ENCODE assay signal across 13 cellular contexts in genomic region chr9:138100711-138101349, GRCh38.
DNase-seq lines count a peak whose midpoint lies in the region; ATAC-seq and TF ChIP-seq lines count a peak whose summit lies in the region.
"Had no signal": no experiment of that assay in that cellular context is flagged by ENCODE, and none has a peak within 500 bp of the region (broad histone marks: within the 10 kb centered on the region; RNA-seq: fewer than 3 reads in every experiment).

No MANE protein-coding gene starts in this region.

- intact Hi-C loops in activated CD8-positive, alpha-beta T cell treated with anti-CD3 and anti-CD28 coated beads for 36 hours (cut with micrococcal nuclease) = no loop called here
- intact Hi-C loops in PC-3 (cut with micrococcal nuclease) (no loop called here), mucosa of descending colon (cut with DNase I, micrococcal nuclease) (no loop called here)

- H3K79me2 ChIP-seq in Karpas-422 (ENCODE audit: low read length) (no peaks in the 10 kb centered on the region), PC-3 (ENCODE audit: low read length) (no peaks in the 10 kb centered on the region)

- no peak overlapping the region for H3K27ac Mint-ChIP-seq in activated CD8-positive, alpha-beta T cell treated with anti-CD3 and anti-CD28 coated beads for 36 hours
- no peak overlapping the region for H3K27ac Mint-ChIP-seq in activated CD8-positive, alpha-beta T cell treated with anti-CD3 and anti-CD28 coated beads, Interleukin-2, amount 10 ng/mL, durations not matched to agents 7 days and 5 days
- H3K27ac Mint-ChIP-seq in progenitor cell of endocrine pancreas = no peak overlapping the region

- H3K4me2 ChIP-seq in Karpas-422 (ENCODE audit: low read depth, low read length, poor library complexity, severe bottlenecking) (no peak overlapping the region), PC-3 (ENCODE audit: low read length) (no peak overlapping the region)

- POLR2A ChIA-PET in activated CD8-positive, alpha-beta T cell treated with anti-CD3 and anti-CD28 coated beads for 36 hours (lab: Charles Lee) = no interaction called here
- POLR2A ChIA-PET in activated CD8-positive, alpha-beta T cell treated with anti-CD3 and anti-CD28 coated beads, Interleukin-2, amount 10 ng/mL, durations not matched to agents 7 days and 5 days (lab: Charles Lee) = no interaction called here
- POLR2A ChIA-PET in PC-3 (lab: Charles Lee; ENCODE audit: unreplicated experiment) = no interaction called here

- H3K4me3 Mint-ChIP-seq in activated CD8-positive, alpha-beta T cell treated with anti-CD3 and anti-CD28 coated beads for 36 hours = no peak overlapping the region
- H3K4me3 Mint-ChIP-seq in activated CD8-positive, alpha-beta T cell treated with anti-CD3 and anti-CD28 coated beads, Interleukin-2, amount 10 ng/mL, durations not matched to agents 7 days and 5 days = no peak overlapping the region
- no peak overlapping the region for H3K4me3 Mint-ChIP-seq in progenitor cell of endocrine pancreas (ENCODE audit: low read depth)
- H3K4me3 Mint-ChIP-seq: neural crest cell had no signal

- BruUV-seq in PC-3 (replicated peaks; lab: Mats Ljungman, UMichigan) = no TSS peak

- H2AFZ ChIP-seq in Karpas-422 (ENCODE audit: low read length) (no peak overlapping the region), PC-3 (ENCODE audit: low read length) (no peak overlapping the region)
- H2AFZ ChIP-seq: GM23248 had no signal

- H3F3A ChIP-seq in PC-3 (ENCODE audit: low read length, unreplicated experiment) = no peaks in the 10 kb centered on the region

- no peak overlapping the region for H3K27ac ChIP-seq in Karpas-422 (ENCODE audit: low read length)
- no peak overlapping the region for H3K27ac ChIP-seq in coronary artery
- no peak overlapping the region for H3K27ac ChIP-seq in PC-3 (ENCODE audit: low read length)
- H3K27ac ChIP-seq: GM23248, uterus had no signal

- H3K4me1 ChIP-seq in Karpas-422 (ENCODE audit: low read length) (no peaks in the 10 kb centered on the region), PC-3 (ENCODE audit: insufficient read depth, low read length) (no peaks in the 10 kb centered on the region), mucosa of descending colon (ENCODE audit: low read depth) (no peaks in the 10 kb centered on the region)
- H3K4me1 ChIP-seq: uterus had no signal

- no peak for ATAC-seq in activated CD8-positive, alpha-beta T cell treated with anti-CD3 and anti-CD28 coated beads for 36 hours
- no peak for ATAC-seq in activated CD8-positive, alpha-beta T cell treated with anti-CD3 and anti-CD28 coated beads, Interleukin-2, amount 10 ng/mL, durations not matched to agents 7 days and 5 days
- ATAC-seq in PC-3 (no peak), mucosa of descending colon (no peak), HG02642 (IDR thresholded peaks at IDR 0.05; ENCODE audit: poor library complexity, unreplicated experiment) (no peak)

- TF ChIP-seq CTCF in activated CD8-positive, alpha-beta T cell treated with anti-CD3 and anti-CD28 coated beads for 36 hours (IDR thresholded peaks at IDR 0.05) = peak; percentile 36
- TF ChIP-seq CTCF in coronary artery (IDR thresholded peaks at IDR 0.05) (no peak), progenitor cell of endocrine pancreas (IDR thresholded peaks at IDR 0.05; ENCODE audit: unreplicated experiment) (peak; percentile 32), PC-3 (conservative IDR thresholded peaks at IDR 0.05; ENCODE audit: low read depth, low read length) (no peak), mucosa of descending colon (IDR thresholded peaks at IDR 0.05) (no peak)

- H4K20me1 ChIP-seq in Karpas-422 (ENCODE audit: insufficient read depth, low read depth, low read length) (no peaks in the 10 kb centered on the region), PC-3 (ENCODE audit: low read length) (no peaks in the 10 kb centered on the region)

- peak; percentile 26 for DNase-seq in activated CD8-positive, alpha-beta T cell treated with anti-CD3 and anti-CD28 coated beads for 36 hours
- no peak for DNase-seq in activated CD8-positive, alpha-beta T cell treated with anti-CD3 and anti-CD28 coated beads, Interleukin-2, amount 10 ng/mL, durations not matched to agents 7 days and 5 days
- peak; percentile 52 for DNase-seq in Karpas-422
- DNase-seq in coronary artery (ENCODE audit: low spot score) = peak; percentile 46
- DNase-seq in progenitor cell of endocrine pancreas (ENCODE audit: low spot score, unreplicated experiment) = no peak
- no peak for DNase-seq in PC-3
- DNase-seq in mucosa of descending colon = no peak
- DNase-seq: activated gamma-delta T cell treated with Interleukin-2 at 50 U/mL for 16 hours, GM23248, small intestine had no signal

- H3K9me3 Mint-ChIP-seq in activated CD8-positive, alpha-beta T cell treated with anti-CD3 and anti-CD28 coated beads for 36 hours = no peaks in the 10 kb centered on the region
- H3K9me3 Mint-ChIP-seq in activated CD8-positive, alpha-beta T cell treated with anti-CD3 and anti-CD28 coated beads, Interleukin-2, amount 10 ng/mL, durations not matched to agents 7 days and 5 days (ENCODE audit: insufficient read depth) = no peaks in the 10 kb centered on the region
- no peaks in the 10 kb centered on the region for H3K9me3 Mint-ChIP-seq in progenitor cell of endocrine pancreas (ENCODE audit: low read depth)

- no peak overlapping the region for H3K9ac ChIP-seq in Karpas-422 (ENCODE audit: low read length)
- no peak overlapping the region for H3K9ac ChIP-seq in PC-3 (ENCODE audit: low read length)
- H3K9ac ChIP-seq: GM23248 had no signal

- H3K36me3 Mint-ChIP-seq in activated CD8-positive, alpha-beta T cell treated with anti-CD3 and anti-CD28 coated beads for 36 hours (ENCODE audit: low read depth) = no peaks in the 10 kb centered on the region
- H3K36me3 Mint-ChIP-seq in activated CD8-positive, alpha-beta T cell treated with anti-CD3 and anti-CD28 coated beads, Interleukin-2, amount 10 ng/mL, durations not matched to agents 7 days and 5 days (ENCODE audit: low read depth) = no peaks in the 10 kb centered on the region
- no peaks in the 10 kb centered on the region for H3K36me3 Mint-ChIP-seq in progenitor cell of endocrine pancreas (ENCODE audit: insufficient read depth)

- H3K27me3 ChIP-seq in Karpas-422 (ENCODE audit: low read length) = no peaks in the 10 kb centered on the region
- 0 out of 2 replicates have a peak, but pooled peaks cover 5% of the 10 kb centered on the region for H3K27me3 ChIP-seq in PC-3 (ENCODE audit: low read length)
- H3K27me3 ChIP-seq: uterus had no signal

- no peaks in the 10 kb centered on the region for H3K4me1 Mint-ChIP-seq in activated CD8-positive, alpha-beta T cell treated with anti-CD3 and anti-CD28 coated beads for 36 hours (ENCODE audit: low read depth)
- H3K4me1 Mint-ChIP-seq in activated CD8-positive, alpha-beta T cell treated with anti-CD3 and anti-CD28 coated beads, Interleukin-2, amount 10 ng/mL, durations not matched to agents 7 days and 5 days (ENCODE audit: low read depth) = no peaks in the 10 kb centered on the region
- no peaks in the 10 kb centered on the region for H3K4me1 Mint-ChIP-seq in progenitor cell of endocrine pancreas (ENCODE audit: low read depth)

- H3K9me2 ChIP-seq in Karpas-422 (replicated peaks; ENCODE audit: insufficient read depth, low read length) = no peaks in the 10 kb centered on the region
- H3K9me2 ChIP-seq in PC-3 (replicated peaks; ENCODE audit: low read length) = no peaks in the 10 kb centered on the region

- H3K9me3 ChIP-seq in Karpas-422 (ENCODE audit: low read length) (no peaks in the 10 kb centered on the region), PC-3 (ENCODE audit: low read length) (no peaks in the 10 kb centered on the region), mucosa of descending colon (no peaks in the 10 kb centered on the region)
- H3K9me3 ChIP-seq: uterus had no signal

- no peak overlapping the region for H3K4me3 ChIP-seq in Karpas-422 (ENCODE audit: low read length)
- H3K4me3 ChIP-seq in coronary artery = no peak overlapping the region
- no peak overlapping the region for H3K4me3 ChIP-seq in PC-3 (ENCODE audit: low read length)
- H3K4me3 ChIP-seq in mucosa of descending colon = no peak overlapping the region
- H3K4me3 ChIP-seq: GM23248, uterus had no signal

- H3K36me3 ChIP-seq in Karpas-422 (ENCODE audit: insufficient read depth, low read length) (no peaks in the 10 kb centered on the region), PC-3 (ENCODE audit: low read depth, low read length) (no peaks in the 10 kb centered on the region), mucosa of descending colon (ENCODE audit: low read depth) (no peaks in the 10 kb centered on the region)
- H3K36me3 ChIP-seq: uterus had no signal

- CTCF ChIA-PET in activated CD8-positive, alpha-beta T cell treated with anti-CD3 and anti-CD28 coated beads for 36 hours (lab: Charles Lee) = no interaction called here
- CTCF ChIA-PET in activated CD8-positive, alpha-beta T cell treated with anti-CD3 and anti-CD28 coated beads, Interleukin-2, amount 10 ng/mL, durations not matched to agents 7 days and 5 days (lab: Charles Lee) = no interaction called here
- CTCF ChIA-PET in PC-3 (lab: Charles Lee) = no interaction called here

- no peaks in the 10 kb centered on the region for H3K27me3 Mint-ChIP-seq in activated CD8-positive, alpha-beta T cell treated with anti-CD3 and anti-CD28 coated beads for 36 hours
- no peaks in the 10 kb centered on the region for H3K27me3 Mint-ChIP-seq in activated CD8-positive, alpha-beta T cell treated with anti-CD3 and anti-CD28 coated beads, Interleukin-2, amount 10 ng/mL, durations not matched to agents 7 days and 5 days (ENCODE audit: low read depth)
- no peaks in the 10 kb centered on the region for H3K27me3 Mint-ChIP-seq in progenitor cell of endocrine pancreas

Comparison
In these comparisons a context has a peak if more than half of its experiments do, and no peak if none do; other contexts are left out.
1. DNase-seq: peak in activated CD8-positive, alpha-beta T cell treated with anti-CD3 and anti-CD28 coated beads for 36 hours (single experiment), Karpas-422 (single experiment) and coronary artery (single experiment); none in activated CD8-positive, alpha-beta T cell treated with anti-CD3 and anti-CD28 coated beads, Interleukin-2, amount 10 ng/mL, durations not matched to agents 7 days and 5 days (single experiment), progenitor cell of endocrine pancreas (single experiment), PC-3 (single experiment) and mucosa of descending colon (0 of 3).
2. CTCF ChIP-seq: peak in activated CD8-positive, alpha-beta T cell treated with anti-CD3 and anti-CD28 coated beads for 36 hours (single experiment) and progenitor cell of endocrine pancreas (single experiment); none in coronary artery (single experiment), PC-3 (single experiment) and mucosa of descending colon (single experiment).